1 cellular context compared by ENCODE assay signal in the genomic region with DNA sequence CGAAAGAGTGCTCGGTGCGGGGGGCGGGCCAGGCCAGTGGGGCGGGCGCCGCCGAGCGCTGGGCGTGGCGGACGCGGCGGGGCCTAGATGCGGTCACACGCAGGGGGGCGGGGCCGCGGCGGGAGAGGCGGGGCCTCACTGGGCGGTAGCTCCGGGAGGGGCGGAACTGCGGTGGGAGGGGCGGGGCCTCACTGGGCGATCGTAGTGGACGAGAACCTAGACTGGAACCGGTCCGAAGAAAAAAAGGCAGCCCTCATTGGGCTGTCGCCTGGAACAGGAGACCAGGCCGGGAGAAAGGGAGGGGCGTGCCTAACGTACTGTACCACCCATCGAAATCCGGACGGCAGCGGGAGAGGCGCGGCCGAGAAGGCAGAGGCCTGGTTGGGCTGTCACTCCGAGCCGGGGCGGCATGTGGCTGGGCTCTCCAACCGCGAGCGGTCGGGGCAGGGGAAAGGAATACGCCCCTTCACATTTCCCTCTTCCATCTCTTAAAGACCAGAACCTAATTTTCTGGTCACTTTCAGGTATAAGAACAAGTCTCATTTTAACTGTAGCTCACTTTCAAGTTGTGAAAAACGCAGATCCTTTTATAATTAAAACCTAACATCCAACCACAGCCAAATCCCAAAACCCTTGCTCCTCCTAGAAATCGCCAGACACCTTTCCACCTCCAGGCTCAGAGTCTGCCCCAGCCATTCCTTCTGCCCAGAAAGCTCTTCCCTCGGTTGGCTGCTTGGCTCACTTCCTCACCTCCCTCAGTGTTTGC.
TF ChIP-seq lines count a peak whose summit lies in the region.

A gene with protein sequence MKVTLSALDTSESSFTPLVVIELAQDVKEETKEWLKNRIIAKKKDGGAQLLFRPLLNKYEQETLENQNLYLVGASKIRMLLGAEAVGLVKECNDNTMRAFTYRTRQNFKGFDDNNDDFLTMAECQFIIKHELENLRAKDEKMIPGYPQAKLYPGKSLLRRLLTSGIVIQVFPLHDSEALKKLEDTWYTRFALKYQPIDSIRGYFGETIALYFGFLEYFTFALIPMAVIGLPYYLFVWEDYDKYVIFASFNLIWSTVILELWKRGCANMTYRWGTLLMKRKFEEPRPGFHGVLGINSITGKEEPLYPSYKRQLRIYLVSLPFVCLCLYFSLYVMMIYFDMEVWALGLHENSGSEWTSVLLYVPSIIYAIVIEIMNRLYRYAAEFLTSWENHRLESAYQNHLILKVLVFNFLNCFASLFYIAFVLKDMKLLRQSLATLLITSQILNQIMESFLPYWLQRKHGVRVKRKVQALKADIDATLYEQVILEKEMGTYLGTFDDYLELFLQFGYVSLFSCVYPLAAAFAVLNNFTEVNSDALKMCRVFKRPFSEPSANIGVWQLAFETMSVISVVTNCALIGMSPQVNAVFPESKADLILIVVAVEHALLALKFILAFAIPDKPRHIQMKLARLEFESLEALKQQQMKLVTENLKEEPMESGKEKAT (minus strand): TSS at position 38 of the 766 bp plus-strand sequence. CDS start 16,159 bp downstream, outside the sequence.

TF ChIP-seq in H1, 55 proteins besides CTCF, POLR2A, EP300 and RAD21:
- TF ChIP-seq POLR2AphosphoS5 (IDR thresholded peaks at IDR 0.05; ENCODE audit: low read depth, low read length) (peak; percentile 28; the same call in 1 of the 2 replicates), RFX5 (IDR thresholded peaks at IDR 0.05; ENCODE audit: borderline replicate concordance, low read depth, low read length) (no peak), TAF1 (IDR thresholded peaks at IDR 0.05; ENCODE audit: low read depth, low read length) (peak; percentile 51; the same call in 1 of the 2 replicates), RXRA (IDR thresholded peaks at IDR 0.05; ENCODE audit: insufficient read depth, low read depth, low read length) (no peak), GTF2F1 (IDR thresholded peaks at IDR 0.05; ENCODE audit: borderline replicate concordance, low read depth, low read length) (no peak), TBP (IDR thresholded peaks at IDR 0.05; ENCODE audit: low read depth, low read length) (peak; percentile 71; the same call in 1 of the 2 replicates), SP1 (IDR thresholded peaks at IDR 0.05; ENCODE audit: low read depth, low read length) (peak; percentile 66; the same call in 1 of the 2 replicates), TEAD4 (IDR thresholded peaks at IDR 0.05; ENCODE audit: low read depth, low read length) (no peak), EZH2 (IDR thresholded peaks at IDR 0.05; ENCODE audit: low read depth, low read length, severe bottlenecking) (no peak), SP4 (IDR thresholded peaks at IDR 0.05; ENCODE audit: low read length) (no peak), ASH2L (IDR thresholded peaks at IDR 0.05; ENCODE audit: low read length) (no peak), NANOG (IDR thresholded peaks at IDR 0.05; ENCODE audit: insufficient read depth, low read depth, low read length, poor library complexity, severe bottlenecking) (no peak), CREB1 (IDR thresholded peaks at IDR 0.05) (peak; percentile 47; the same call in 1 of the 2 replicates), BACH1 (IDR thresholded peaks at IDR 0.05; ENCODE audit: low read length) (no peak), SIN3A (conservative IDR thresholded peaks at IDR 0.05 in 1 of 2, IDR thresholded peaks at IDR 0.05 in 1 of 2; ENCODE audit: low read depth in 1 of 2, low read length in 2 of 2) (0 out of 4 replicates have a peak, but pooled peaks of 1 of the 2 experiments have one; percentile 43), PHF8 (conservative IDR thresholded peaks at IDR 0.05; ENCODE audit: low read depth, low read length) (0 out of 2 replicates have a peak, but pooled peaks have one; percentile 2), NRF1 (IDR thresholded peaks at IDR 0.05; ENCODE audit: low read depth, low read length) (no peak)
- TF ChIP-seq, protein P1, sequence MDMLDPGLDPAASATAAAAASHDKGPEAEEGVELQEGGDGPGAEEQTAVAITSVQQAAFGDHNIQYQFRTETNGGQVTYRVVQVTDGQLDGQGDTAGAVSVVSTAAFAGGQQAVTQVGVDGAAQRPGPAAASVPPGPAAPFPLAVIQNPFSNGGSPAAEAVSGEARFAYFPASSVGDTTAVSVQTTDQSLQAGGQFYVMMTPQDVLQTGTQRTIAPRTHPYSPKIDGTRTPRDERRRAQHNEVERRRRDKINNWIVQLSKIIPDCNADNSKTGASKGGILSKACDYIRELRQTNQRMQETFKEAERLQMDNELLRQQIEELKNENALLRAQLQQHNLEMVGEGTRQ (IDR thresholded peaks at IDR 0.05; ENCODE audit: low read length), result 0 out of 2 replicates have a peak, but pooled peaks have one; percentile 16
- TF ChIP-seq, protein P2, sequence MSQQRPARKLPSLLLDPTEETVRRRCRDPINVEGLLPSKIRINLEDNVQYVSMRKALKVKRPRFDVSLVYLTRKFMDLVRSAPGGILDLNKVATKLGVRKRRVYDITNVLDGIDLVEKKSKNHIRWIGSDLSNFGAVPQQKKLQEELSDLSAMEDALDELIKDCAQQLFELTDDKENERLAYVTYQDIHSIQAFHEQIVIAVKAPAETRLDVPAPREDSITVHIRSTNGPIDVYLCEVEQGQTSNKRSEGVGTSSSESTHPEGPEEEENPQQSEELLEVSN (IDR thresholded peaks at IDR 0.05), result peak; percentile 32; the same call in 1 of the 2 replicates
- TF ChIP-seq, protein P3, sequence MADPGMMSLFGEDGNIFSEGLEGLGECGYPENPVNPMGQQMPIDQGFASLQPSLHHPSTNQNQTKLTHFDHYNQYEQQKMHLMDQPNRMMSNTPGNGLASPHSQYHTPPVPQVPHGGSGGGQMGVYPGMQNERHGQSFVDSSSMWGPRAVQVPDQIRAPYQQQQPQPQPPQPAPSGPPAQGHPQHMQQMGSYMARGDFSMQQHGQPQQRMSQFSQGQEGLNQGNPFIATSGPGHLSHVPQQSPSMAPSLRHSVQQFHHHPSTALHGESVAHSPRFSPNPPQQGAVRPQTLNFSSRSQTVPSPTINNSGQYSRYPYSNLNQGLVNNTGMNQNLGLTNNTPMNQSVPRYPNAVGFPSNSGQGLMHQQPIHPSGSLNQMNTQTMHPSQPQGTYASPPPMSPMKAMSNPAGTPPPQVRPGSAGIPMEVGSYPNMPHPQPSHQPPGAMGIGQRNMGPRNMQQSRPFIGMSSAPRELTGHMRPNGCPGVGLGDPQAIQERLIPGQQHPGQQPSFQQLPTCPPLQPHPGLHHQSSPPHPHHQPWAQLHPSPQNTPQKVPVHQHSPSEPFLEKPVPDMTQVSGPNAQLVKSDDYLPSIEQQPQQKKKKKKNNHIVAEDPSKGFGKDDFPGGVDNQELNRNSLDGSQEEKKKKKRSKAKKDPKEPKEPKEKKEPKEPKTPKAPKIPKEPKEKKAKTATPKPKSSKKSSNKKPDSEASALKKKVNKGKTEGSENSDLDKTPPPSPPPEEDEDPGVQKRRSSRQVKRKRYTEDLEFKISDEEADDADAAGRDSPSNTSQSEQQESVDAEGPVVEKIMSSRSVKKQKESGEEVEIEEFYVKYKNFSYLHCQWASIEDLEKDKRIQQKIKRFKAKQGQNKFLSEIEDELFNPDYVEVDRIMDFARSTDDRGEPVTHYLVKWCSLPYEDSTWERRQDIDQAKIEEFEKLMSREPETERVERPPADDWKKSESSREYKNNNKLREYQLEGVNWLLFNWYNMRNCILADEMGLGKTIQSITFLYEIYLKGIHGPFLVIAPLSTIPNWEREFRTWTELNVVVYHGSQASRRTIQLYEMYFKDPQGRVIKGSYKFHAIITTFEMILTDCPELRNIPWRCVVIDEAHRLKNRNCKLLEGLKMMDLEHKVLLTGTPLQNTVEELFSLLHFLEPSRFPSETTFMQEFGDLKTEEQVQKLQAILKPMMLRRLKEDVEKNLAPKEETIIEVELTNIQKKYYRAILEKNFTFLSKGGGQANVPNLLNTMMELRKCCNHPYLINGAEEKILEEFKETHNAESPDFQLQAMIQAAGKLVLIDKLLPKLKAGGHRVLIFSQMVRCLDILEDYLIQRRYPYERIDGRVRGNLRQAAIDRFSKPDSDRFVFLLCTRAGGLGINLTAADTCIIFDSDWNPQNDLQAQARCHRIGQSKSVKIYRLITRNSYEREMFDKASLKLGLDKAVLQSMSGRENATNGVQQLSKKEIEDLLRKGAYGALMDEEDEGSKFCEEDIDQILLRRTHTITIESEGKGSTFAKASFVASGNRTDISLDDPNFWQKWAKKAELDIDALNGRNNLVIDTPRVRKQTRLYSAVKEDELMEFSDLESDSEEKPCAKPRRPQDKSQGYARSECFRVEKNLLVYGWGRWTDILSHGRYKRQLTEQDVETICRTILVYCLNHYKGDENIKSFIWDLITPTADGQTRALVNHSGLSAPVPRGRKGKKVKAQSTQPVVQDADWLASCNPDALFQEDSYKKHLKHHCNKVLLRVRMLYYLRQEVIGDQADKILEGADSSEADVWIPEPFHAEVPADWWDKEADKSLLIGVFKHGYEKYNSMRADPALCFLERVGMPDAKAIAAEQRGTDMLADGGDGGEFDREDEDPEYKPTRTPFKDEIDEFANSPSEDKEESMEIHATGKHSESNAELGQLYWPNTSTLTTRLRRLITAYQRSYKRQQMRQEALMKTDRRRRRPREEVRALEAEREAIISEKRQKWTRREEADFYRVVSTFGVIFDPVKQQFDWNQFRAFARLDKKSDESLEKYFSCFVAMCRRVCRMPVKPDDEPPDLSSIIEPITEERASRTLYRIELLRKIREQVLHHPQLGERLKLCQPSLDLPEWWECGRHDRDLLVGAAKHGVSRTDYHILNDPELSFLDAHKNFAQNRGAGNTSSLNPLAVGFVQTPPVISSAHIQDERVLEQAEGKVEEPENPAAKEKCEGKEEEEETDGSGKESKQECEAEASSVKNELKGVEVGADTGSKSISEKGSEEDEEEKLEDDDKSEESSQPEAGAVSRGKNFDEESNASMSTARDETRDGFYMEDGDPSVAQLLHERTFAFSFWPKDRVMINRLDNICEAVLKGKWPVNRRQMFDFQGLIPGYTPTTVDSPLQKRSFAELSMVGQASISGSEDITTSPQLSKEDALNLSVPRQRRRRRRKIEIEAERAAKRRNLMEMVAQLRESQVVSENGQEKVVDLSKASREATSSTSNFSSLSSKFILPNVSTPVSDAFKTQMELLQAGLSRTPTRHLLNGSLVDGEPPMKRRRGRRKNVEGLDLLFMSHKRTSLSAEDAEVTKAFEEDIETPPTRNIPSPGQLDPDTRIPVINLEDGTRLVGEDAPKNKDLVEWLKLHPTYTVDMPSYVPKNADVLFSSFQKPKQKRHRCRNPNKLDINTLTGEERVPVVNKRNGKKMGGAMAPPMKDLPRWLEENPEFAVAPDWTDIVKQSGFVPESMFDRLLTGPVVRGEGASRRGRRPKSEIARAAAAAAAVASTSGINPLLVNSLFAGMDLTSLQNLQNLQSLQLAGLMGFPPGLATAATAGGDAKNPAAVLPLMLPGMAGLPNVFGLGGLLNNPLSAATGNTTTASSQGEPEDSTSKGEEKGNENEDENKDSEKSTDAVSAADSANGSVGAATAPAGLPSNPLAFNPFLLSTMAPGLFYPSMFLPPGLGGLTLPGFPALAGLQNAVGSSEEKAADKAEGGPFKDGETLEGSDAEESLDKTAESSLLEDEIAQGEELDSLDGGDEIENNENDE (IDR thresholded peaks at IDR 0.05; ENCODE audit: insufficient replicate concordance, low read length), result no peak
- TF ChIP-seq, protein P4, sequence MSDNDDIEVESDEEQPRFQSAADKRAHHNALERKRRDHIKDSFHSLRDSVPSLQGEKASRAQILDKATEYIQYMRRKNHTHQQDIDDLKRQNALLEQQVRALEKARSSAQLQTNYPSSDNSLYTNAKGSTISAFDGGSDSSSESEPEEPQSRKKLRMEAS (IDR thresholded peaks at IDR 0.05), result peak; percentile 2
